Comparison of ENCODE assay signal across 9 cellular contexts in genomic region chr5:56249074-56249473, GRCh38. TPM values are rescaled to one million over a fixed set of nuclear protein-coding genes. Genes with fewer than 3 reads are reported as not detected.
"Had no signal": no experiment of that assay in that cellular context is flagged by ENCODE, and none has a peak within 500 bp of the region (broad histone marks: within the 10 kb centered on the region; RNA-seq: fewer than 3 reads in every experiment).

No MANE protein-coding gene starts in this region.

RNA-seq across cellular contexts. Expression of gene ANKRD55, which starts 15.9 kb away (rescaled TPM):
- total RNA-seq: epithelial cell of proximal tubule; esophagus mucosa; gastrocnemius medialis; kidney epithelial cell; left ventricle myocardium superior; mesenteric fat pad; myocyte; naive thymus-derived CD8-positive, alpha-beta T cell had no signal
- polyA plus RNA-seq: keratinocyte had no signal
